Comparison of ENCODE assay signal across 1 cellular context in genomic region chr9:93480728-93481324, GRCh38.
TF ChIP-seq lines count a peak whose summit lies in the region.

No MANE protein-coding gene starts in this region.

TF ChIP-seq in SK-N-SH, 30 proteins besides CTCF, POLR2A, EP300 and RAD21:
- TF ChIP-seq CHD2 (IDR thresholded peaks at IDR 0.05; ENCODE audit: low read length, partially characterized antibody) (no peak), SIN3A (IDR thresholded peaks at IDR 0.05; ENCODE audit: borderline replicate concordance, low read depth, low read length) (no peak)
